8 cellular contexts compared by ENCODE assay signal in genomic region chr6:125749112-125749863, GRCh38. TPM values are rescaled to one million over a fixed set of nuclear protein-coding genes. Genes with fewer than 3 reads are reported as not detected.
DNase-seq lines count a peak whose midpoint lies in the region; ATAC-seq and TF ChIP-seq lines count a peak whose summit lies in the region.

HEY2 (plus strand) TSS chr6:125749632; CDS start chr6:125749777, 145 bp downstream.

- H3K4me3 ChIP-seq in CD4-positive, CD25-positive, alpha-beta regulatory T cell (ENCODE audit: low read depth, low read length), result peak within 1 kb of the TSS; percentile 77
- H3K4me3 ChIP-seq in endodermal cell (ENCODE audit: low read length) (peak within 1 kb of the TSS; percentile 94), mesodermal cell (ENCODE audit: extremely low read depth, insufficient read depth, low read length, poor library complexity, severe bottlenecking) (peak within 1 kb of the TSS; percentile 79)

- H3K4me3 Mint-ChIP-seq in CD4-positive, CD25-positive, alpha-beta regulatory T cell, result peak within 1 kb of the TSS; percentile 61 to 95 (median 93)
- H3K4me3 Mint-ChIP-seq in endodermal cell, result peak within 1 kb of the TSS; percentile 83

- peak; percentile 72 to 86 (median 76) for DNase-seq in CD4-positive, CD25-positive, alpha-beta regulatory T cell
- DNase-seq in NCI-H82 treated with DMSO at 0.1 percent for 48 hours (lab: John Stamatoyannopoulos, UW; ENCODE audit: unreplicated experiment) (peak; percentile 75), endodermal cell (peak; percentile 95)
- peak; percentile 91 for DNase-seq in activated CD8-positive, alpha-beta memory T cell treated with anti-CD3 and anti-CD28 coated beads, Interleukin-2, amount 50 U/mL, for 48 hours
- peak; percentile 80 for DNase-seq in stimulated activated CD8-positive, alpha-beta memory T cell treated with anti-CD3 and anti-CD28 coated beads, Interleukin-12 subunit alpha, Interleukin-12 subunit beta, amount 100 ng/mL, for 4 hours (ENCODE audit: low read depth)

- peaks cover 0 to 3% (median 0%) of the 10 kb centered on the region in 7 donors for H3K9me3 Mint-ChIP-seq in CD4-positive, CD25-positive, alpha-beta regulatory T cell
- H3K9me3 Mint-ChIP-seq in endodermal cell, result no peaks in the 10 kb centered on the region

- peak within 1 kb of the TSS; percentile 83 to 89 (median 88) for H3K27ac Mint-ChIP-seq in CD4-positive, CD25-positive, alpha-beta regulatory T cell
- peak within 1 kb of the TSS; percentile 88 for H3K27ac Mint-ChIP-seq in endodermal cell

- H3K27me3 Mint-ChIP-seq in CD4-positive, CD25-positive, alpha-beta regulatory T cell, result peaks cover 89% of the 10 kb centered on the region
- H3K27me3 Mint-ChIP-seq in endodermal cell (ENCODE audit: insufficient read depth), result peaks cover 27% of the 10 kb centered on the region

- H3K9me3 ChIP-seq in CD4-positive, CD25-positive, alpha-beta regulatory T cell (ENCODE audit: control insufficient read depth in 2 of 2, low read length in 2 of 2), result no peaks in the 10 kb centered on the region
- H3K9me3 ChIP-seq in endodermal cell (ENCODE audit: control insufficient read depth, low read length) (no peaks in the 10 kb centered on the region), mesodermal cell (ENCODE audit: control insufficient read depth, low read length) (no peaks in the 10 kb centered on the region)

- no peaks in the 10 kb centered on the region for H3K36me3 ChIP-seq in CD4-positive, CD25-positive, alpha-beta regulatory T cell (ENCODE audit: control insufficient read depth, insufficient read depth, low read length)
- H3K36me3 ChIP-seq in endodermal cell (ENCODE audit: control insufficient read depth, insufficient read depth, low read length) (no peaks in the 10 kb centered on the region), mesodermal cell (ENCODE audit: control insufficient read depth, insufficient read depth, low read length) (peaks cover 15% of the 10 kb centered on the region)

- TF ChIP-seq CTCF in endodermal cell (conservative IDR thresholded peaks at IDR 0.05), result no peak

- H3K36me3 Mint-ChIP-seq in CD4-positive, CD25-positive, alpha-beta regulatory T cell, result no peaks in the 10 kb centered on the region
- H3K36me3 Mint-ChIP-seq in endodermal cell (ENCODE audit: low read depth), result no peaks in the 10 kb centered on the region

- peaks cover 16 to 41% (median 28%) of the 10 kb centered on the region in 4 donors for H3K4me1 Mint-ChIP-seq in CD4-positive, CD25-positive, alpha-beta regulatory T cell
- H3K4me1 Mint-ChIP-seq in endodermal cell, result peaks cover 39% of the 10 kb centered on the region

- H3K27me3 ChIP-seq in CD4-positive, CD25-positive, alpha-beta regulatory T cell (ENCODE audit: control insufficient read depth, insufficient read depth, low read length), result peaks cover 58% of the 10 kb centered on the region
- H3K27me3 ChIP-seq in endodermal cell (ENCODE audit: control insufficient read depth, insufficient read depth, low read length, poor library complexity, severe bottlenecking), result peaks cover 61% of the 10 kb centered on the region

- peak within 1 kb of the TSS; percentile 53 for H3K9ac ChIP-seq in endodermal cell (ENCODE audit: extremely low read depth, low read length, poor library complexity, severe bottlenecking)

- peaks cover 45% of the 10 kb centered on the region for H3K4me1 ChIP-seq in CD4-positive, CD25-positive, alpha-beta regulatory T cell (ENCODE audit: control insufficient read depth, insufficient read depth, low read length, poor library complexity, severe bottlenecking)
- H3K4me1 ChIP-seq in endodermal cell (ENCODE audit: control insufficient read depth, insufficient read depth, low read length) (peaks cover 5% of the 10 kb centered on the region), mesodermal cell (ENCODE audit: control insufficient read depth, insufficient read depth, low read length, poor library complexity, severe bottlenecking) (peaks cover 12% of the 10 kb centered on the region)

- WGBS in endodermal cell (ENCODE audit: insufficient coverage in 1 of 2, insufficient read length in 1 of 2), 2 experiments, result 0% methylated on average over 16 to 103 of the region's 103 CpGs
- 0% methylated on average over 81 to 93 of the region's 103 CpGs for WGBS in mesodermal cell (ENCODE audit: insufficient coverage in 2 of 2), 2 experiments

- ATAC-seq in CD4-positive, CD25-positive, alpha-beta regulatory T cell (ENCODE audit: low read depth in 2 of 2), result peak; percentile 80 to 81
- ATAC-seq in GM19438 (IDR thresholded peaks at IDR 0.05; ENCODE audit: low read depth, unreplicated experiment), result peak; percentile 78
- peak; percentile 77 for ATAC-seq in HG03565 (IDR thresholded peaks at IDR 0.05; ENCODE audit: unreplicated experiment)

- no peak within 1 kb of the TSS for H3K27ac ChIP-seq in CD4-positive, CD25-positive, alpha-beta regulatory T cell (ENCODE audit: insufficient read depth, low read length, poor library complexity, severe bottlenecking)
- H3K27ac ChIP-seq in endodermal cell (ENCODE audit: low read depth, low read length) (no peak within 1 kb of the TSS), mesodermal cell (ENCODE audit: low read depth, low read length, severe bottlenecking) (peak within 1 kb of the TSS; percentile 91)

RNA-seq across cellular contexts. Expression of gene HEY2, which starts in this region (rescaled TPM):
- total RNA-seq in CD4-positive, CD25-positive, alpha-beta regulatory T cell, result not detected
- under 1 TPM in 3 of 4 donors, not detected in 1; 0.34 to 0.39 (median 0.38) TPM for polyA plus RNA-seq in CD4-positive, CD25-positive, alpha-beta regulatory T cell
- total RNA-seq in endodermal cell, result 1 to 10 TPM; 2.3 to 4.3 TPM
- polyA plus RNA-seq in endodermal cell (2013, experiment 1 of 2), result 2.2 TPM
- 2.6 TPM for polyA plus RNA-seq in endodermal cell (2013, experiment 2 of 2)
- 57.0 TPM for polyA plus RNA-seq in mesodermal cell (2013, experiment 1 of 2)
- polyA plus RNA-seq in mesodermal cell (2013, experiment 2 of 2), result 56.2 TPM

Comparison
In these comparisons a context has a peak if more than half of its experiments do, and no peak if none do; other contexts are left out.
1. Peak in DNase-seq, ATAC-seq and H3K4me3 ChIP-seq in CD4-positive, CD25-positive, alpha-beta regulatory T cell; RNA of the gene not detected or under 1 TPM.